35 cellular contexts compared by ENCODE assay signal in the genomic region with DNA sequence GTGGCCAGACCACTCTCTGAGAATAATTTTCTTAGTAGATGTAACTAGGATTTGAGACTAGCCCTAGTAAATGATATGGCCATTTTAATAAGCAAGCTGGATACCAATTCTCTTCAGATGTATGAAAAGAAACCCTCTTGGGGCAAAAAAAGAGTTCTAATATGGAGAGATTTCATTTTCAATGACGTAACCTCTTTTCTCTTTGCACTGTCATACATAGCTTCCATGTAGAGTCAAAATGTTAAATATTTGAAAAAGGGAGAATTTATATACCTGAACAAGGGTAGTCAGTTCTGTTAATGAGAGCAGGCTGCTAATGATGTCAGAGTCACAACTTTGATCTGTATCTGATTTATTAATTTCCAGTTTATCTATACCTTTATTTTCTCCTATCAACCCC.
"Had no signal": no experiment of that assay in that cellular context is flagged by ENCODE, and none has a peak within 500 bp of the region (broad histone marks: within the 10 kb centered on the region; RNA-seq: fewer than 3 reads in every experiment).

No MANE protein-coding gene starts in this region.

- H3K4me3 ChIP-seq: MG63 had no signal

- H3K27me3 ChIP-seq: MG63 had no signal

- H3K36me3 ChIP-seq: MG63 had no signal

- DNase-seq: Karpas-422, Kasumi-1, MG63, MM.1S, MV-4-11, NCI-H1048, NCI-H1092, NCI-H1092 treated with DMSO at 0.1 percent for 48 hours, NCI-H1105, NCI-H1105 treated with DMSO at 0.1 percent for 48 hours, NCI-H1417, NCI-H1417 treated with DMSO at 0.1 percent for 48 hours, NCI-H1436, NCI-H1436 treated with DMSO at 0.1 percent for 48 hours, NCI-H146, NCI-H1694, NCI-H1694 treated with DMSO at 0.1 percent for 48 hours, NCI-H187, NCI-H187 treated with DMSO at 0.1 percent for 48 hours, NCI-H1930, NCI-H2029, NCI-H2029 treated with DMSO at 0.1 percent for 48 hours, NCI-H2081, NCI-H2081 treated with DMSO at 0.1 percent for 48 hours, NCI-H2107, NCI-H2171, NCI-H2171 treated with DMSO at 0.1 percent for 48 hours, NCI-H2227 treated with DMSO at 0.1 percent for 48 hours, NCI-H226, NCI-H345, NCI-H446, NCI-H446 treated with DMSO at 0.1 percent for 48 hours, NCI-H510A, NCI-H510A treated with DMSO at 0.1 percent for 48 hours, NCI-H524 had no signal

- H3K9me3 ChIP-seq: MG63 had no signal
